ENCODE assay signal across 14 cellular contexts in the genomic region with DNA sequence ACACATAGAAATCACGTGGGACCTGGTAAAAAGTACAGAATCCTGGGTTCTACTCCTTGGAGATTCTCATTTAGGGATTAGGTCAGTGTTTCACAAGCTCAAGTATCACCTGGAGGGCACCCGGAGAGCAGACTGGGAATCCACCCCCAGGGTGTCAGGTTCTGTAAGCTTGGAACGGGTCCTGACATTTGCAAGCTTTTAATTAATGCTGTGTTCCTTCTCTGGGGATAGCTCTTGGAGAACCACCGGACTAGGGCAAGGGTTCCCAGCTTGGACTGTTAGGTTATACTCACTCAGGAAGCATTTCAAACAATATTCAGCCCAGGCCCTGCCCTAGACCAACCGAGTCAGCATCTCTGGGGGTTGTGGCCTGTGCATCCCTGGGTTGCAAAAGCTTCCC. TPM values are rescaled to one million over a fixed set of nuclear protein-coding genes. Genes with fewer than 3 reads are reported as not detected.
DNase-seq lines count a peak whose midpoint lies in the region; ATAC-seq and TF ChIP-seq lines count a peak whose summit lies in the region.
"Had no signal": no experiment of that assay in that cellular context is flagged by ENCODE, and none has a peak within 500 bp of the region (broad histone marks: within the 10 kb centered on the region; RNA-seq: fewer than 3 reads in every experiment).

No MANE protein-coding gene starts in this region.

- H3K4me1 ChIP-seq in Panc1 (ENCODE audit: control insufficient read depth, insufficient read depth, low read length) (peaks cover 33% of the 10 kb centered on the region), mucosa of descending colon (ENCODE audit: low read depth) (peaks cover 10% of the 10 kb centered on the region), subcutaneous abdominal adipose tissue (ENCODE audit: control insufficient read depth in 5 of 5, insufficient read depth in 5 of 5, low read length in 5 of 5) (peaks cover 4 to 24% (median 15%) of the 10 kb centered on the region in 5 donors)
- H3K4me1 ChIP-seq in naive thymus-derived CD4-positive, alpha-beta T cell (ENCODE audit: control insufficient read depth in 2 of 2, insufficient read depth in 2 of 2, low read length in 2 of 2) = no peaks in the 10 kb centered on the region

- POLR2A ChIA-PET in Panc1 (lab: Charles Lee) = no interaction called here
- POLR2A ChIA-PET in naive thymus-derived CD4-positive, alpha-beta T cell (lab: Charles Lee) = no interaction called here

- TF ChIP-seq CTCF in Panc1 (IDR thresholded peaks at IDR 0.05) (no peak), mucosa of descending colon (IDR thresholded peaks at IDR 0.05) (no peak)

- H3K27ac ChIP-seq in Panc1 (ENCODE audit: low read length) (peak overlapping the region; percentile 65), subcutaneous abdominal adipose tissue (ENCODE audit: low read depth, low read length) (peak overlapping the region; percentile 71)
- H3K27ac ChIP-seq in naive thymus-derived CD4-positive, alpha-beta T cell (ENCODE audit: low read depth, low read length) = no peak overlapping the region
- H3K27ac ChIP-seq: BLaER1 treated with 17β-estradiol and CSF1 and Interleukin-3, amounts not matched to agents 10 nM and 100 nM; GM23248 had no signal

- H3K36me3 ChIP-seq in Panc1 (ENCODE audit: control insufficient read depth, insufficient read depth, low read length) = no peaks in the 10 kb centered on the region; the same call in 1 of the 2 replicates
- no peaks in the 10 kb centered on the region for H3K36me3 ChIP-seq in mucosa of descending colon (ENCODE audit: low read depth)
- peaks cover 21 to 42% (median 30%) of the 10 kb centered on the region in 5 donors for H3K36me3 ChIP-seq in subcutaneous abdominal adipose tissue (ENCODE audit: control insufficient read depth in 5 of 5, insufficient read depth in 5 of 5, low read length in 5 of 5)
- H3K36me3 ChIP-seq in naive thymus-derived CD4-positive, alpha-beta T cell (ENCODE audit: control insufficient read depth in 2 of 3, insufficient read depth in 3 of 3, low read length in 3 of 3) = no peaks in the 10 kb centered on the region

- H3K9ac ChIP-seq in subcutaneous abdominal adipose tissue (ENCODE audit: low read length in 5 of 5) = no peak overlapping the region
- H3K9ac ChIP-seq: BLaER1 treated with 17β-estradiol and CSF1 and Interleukin-3, amounts not matched to agents 10 nM and 100 nM; GM23248 had no signal

- no peak for ATAC-seq in activated CD8-positive, alpha-beta memory T cell treated with anti-CD3 and anti-CD28 coated beads, Interleukin-2, amount 10 ng/mL, durations not matched to agents 7 days and 5 days
- 0 out of 2 replicates have a peak, but pooled peaks have one; percentile 5 for ATAC-seq in Panc1
- ATAC-seq in mucosa of descending colon = peak; percentile 7
- no peak for ATAC-seq in naive thymus-derived CD4-positive, alpha-beta T cell
- no peak for ATAC-seq in HG02623 (IDR thresholded peaks at IDR 0.05; ENCODE audit: unreplicated experiment)
- ATAC-seq: CD8-positive, alpha-beta T cell had no signal

- peak; percentile 49 for DNase-seq in activated CD8-positive, alpha-beta memory T cell treated with anti-CD3 and anti-CD28 coated beads for 24 hours
- no peak for DNase-seq in activated CD8-positive, alpha-beta memory T cell treated with anti-CD3 and anti-CD28 coated beads, Interleukin-2, amount 10 ng/mL, durations not matched to agents 7 days and 5 days
- DNase-seq in Panc1 (ENCODE audit: low read depth, low spot score) (no peak), mucosa of descending colon (no peak)
- no peak for DNase-seq in naive thymus-derived CD4-positive, alpha-beta T cell
- DNase-seq: Calu3; CD8-positive, alpha-beta T cell; GM23248; HCEC 1CT; IMR-90 had no signal

- CTCF ChIA-PET in activated CD8-positive, alpha-beta memory T cell treated with anti-CD3 and anti-CD28 coated beads, Interleukin-2, amount 10 ng/mL, durations not matched to agents 7 days and 5 days (lab: Charles Lee) = no interaction called here
- CTCF ChIA-PET in Panc1 (lab: Charles Lee) = no interaction called here
- CTCF ChIA-PET in naive thymus-derived CD4-positive, alpha-beta T cell (lab: Charles Lee) = no interaction called here

- H3K36me3 Mint-ChIP-seq in activated CD8-positive, alpha-beta memory T cell treated with anti-CD3 and anti-CD28 coated beads, Interleukin-2, amount 10 ng/mL, durations not matched to agents 7 days and 5 days = no peaks in the 10 kb centered on the region
- peaks cover 0 to 13% (median 3%) of the 10 kb centered on the region in 5 donors for H3K36me3 Mint-ChIP-seq in naive thymus-derived CD4-positive, alpha-beta T cell
- H3K36me3 Mint-ChIP-seq: CD8-positive, alpha-beta T cell had no signal

- in situ Hi-C loops in Panc1 (cut with HindIII; ENCODE audit: low pct_unique_long_range_greater_than_20kb, low sequenced_read_pairs) = no loop called here

- no TSS peak for BruUV-seq in Panc1 (replicated peaks; lab: Mats Ljungman, UMichigan)

- no peak overlapping the region for H3K27ac Mint-ChIP-seq in activated CD8-positive, alpha-beta memory T cell treated with anti-CD3 and anti-CD28 coated beads, Interleukin-2, amount 10 ng/mL, durations not matched to agents 7 days and 5 days
- H3K27ac Mint-ChIP-seq in naive thymus-derived CD4-positive, alpha-beta T cell = no peak overlapping the region
- H3K27ac Mint-ChIP-seq: B cell; CD8-positive, alpha-beta T cell had no signal

- no peaks in the 10 kb centered on the region for H3K4me1 Mint-ChIP-seq in activated CD8-positive, alpha-beta memory T cell treated with anti-CD3 and anti-CD28 coated beads, Interleukin-2, amount 10 ng/mL, durations not matched to agents 7 days and 5 days
- H3K4me1 Mint-ChIP-seq in naive thymus-derived CD4-positive, alpha-beta T cell = no peaks in the 10 kb centered on the region
- H3K4me1 Mint-ChIP-seq: B cell had no signal

- intact Hi-C loops in Panc1 (cut with micrococcal nuclease; ENCODE audit: unreplicated experiment) = no loop called here
- intact Hi-C loops in mucosa of descending colon (cut with DNase I, micrococcal nuclease) = no loop called here
- intact Hi-C loops in naive thymus-derived CD4-positive, alpha-beta T cell (cut with micrococcal nuclease) = no loop called here

- no peaks in the 10 kb centered on the region for H3K9me3 ChIP-seq in Panc1 (ENCODE audit: control insufficient read depth, insufficient read depth, low read depth, low read length)
- H3K9me3 ChIP-seq in mucosa of descending colon = no peaks in the 10 kb centered on the region
- H3K9me3 ChIP-seq in subcutaneous abdominal adipose tissue (ENCODE audit: control insufficient read depth in 5 of 5, low read length in 5 of 5) = no peaks in the 10 kb centered on the region
- H3K9me3 ChIP-seq in naive thymus-derived CD4-positive, alpha-beta T cell (ENCODE audit: control insufficient read depth in 2 of 3, low read length in 3 of 3) = no peaks in the 10 kb centered on the region

- H3K27me3 Mint-ChIP-seq in activated CD8-positive, alpha-beta memory T cell treated with anti-CD3 and anti-CD28 coated beads, Interleukin-2, amount 10 ng/mL, durations not matched to agents 7 days and 5 days = peaks cover 66% of the 10 kb centered on the region
- peaks cover 18 to 45% (median 26%) of the 10 kb centered on the region in 5 donors for H3K27me3 Mint-ChIP-seq in naive thymus-derived CD4-positive, alpha-beta T cell

- H3K4me3 ChIP-seq in Panc1 (ENCODE audit: low read depth in 2 of 2, low read length in 2 of 2) (no peak overlapping the region), mucosa of descending colon (no peak overlapping the region), subcutaneous abdominal adipose tissue (ENCODE audit: low read depth in 1 of 5, low read length in 5 of 5) (no peak overlapping the region)
- no peak overlapping the region for H3K4me3 ChIP-seq in naive thymus-derived CD4-positive, alpha-beta T cell (ENCODE audit: low read length)
- H3K4me3 ChIP-seq: BLaER1 treated with 17β-estradiol and CSF1 and Interleukin-3, amounts not matched to agents 10 nM and 100 nM; GM23248 had no signal

- no peaks in the 10 kb centered on the region for H3K27me3 ChIP-seq in Panc1 (ENCODE audit: control insufficient read depth, insufficient read depth, low read length)
- H3K27me3 ChIP-seq in subcutaneous abdominal adipose tissue (ENCODE audit: control insufficient read depth in 5 of 5, insufficient read depth in 4 of 5, low read length in 5 of 5) = no peaks in the 10 kb centered on the region
- H3K27me3 ChIP-seq in naive thymus-derived CD4-positive, alpha-beta T cell (ENCODE audit: control insufficient read depth in 2 of 2, insufficient read depth in 2 of 2, low read length in 2 of 2) = no peaks in the 10 kb centered on the region

- H3K4me3 Mint-ChIP-seq in activated CD8-positive, alpha-beta memory T cell treated with anti-CD3 and anti-CD28 coated beads, Interleukin-2, amount 10 ng/mL, durations not matched to agents 7 days and 5 days = no peak overlapping the region
- H3K4me3 Mint-ChIP-seq in naive thymus-derived CD4-positive, alpha-beta T cell = no peak overlapping the region
- H3K4me3 Mint-ChIP-seq: B cell; CD8-positive, alpha-beta T cell had no signal

- H3K9me3 Mint-ChIP-seq in activated CD8-positive, alpha-beta memory T cell treated with anti-CD3 and anti-CD28 coated beads, Interleukin-2, amount 10 ng/mL, durations not matched to agents 7 days and 5 days (ENCODE audit: low read depth) = no peaks in the 10 kb centered on the region
- H3K9me3 Mint-ChIP-seq in naive thymus-derived CD4-positive, alpha-beta T cell = peaks cover 0 to 4% (median 0%) of the 10 kb centered on the region in 11 donors
- H3K9me3 Mint-ChIP-seq: CD8-positive, alpha-beta T cell had no signal

RNA-seq across cellular contexts. Expression of gene TCF7L2, which starts 23.0 kb away (rescaled TPM):
- total RNA-seq in activated CD8-positive, alpha-beta memory T cell treated with anti-CD3 and anti-CD28 coated beads, Interleukin-2, amount 10 ng/mL, durations not matched to agents 7 days and 5 days = 1 to 10 TPM in 1 of 2 experiments, under 1 TPM in 1; 0.45 to 1.4 TPM
- total RNA-seq in Panc1 (2021; ENCODE audit: unreplicated experiment) = 45.2 TPM
- polyA plus RNA-seq in Panc1 (2012; ENCODE audit: insufficient read length) = 78.7 TPM
- 100 to 1,000 TPM in 2 of 3 donors, 10 to 100 TPM in 1; 99.6 to 182 (median 102) TPM for total RNA-seq in mucosa of descending colon
- 10 to 100 TPM in 1 of 5 experiments, 1 to 10 TPM in 3, under 1 TPM in 1; 0.39 to 31.4 (median 3.5) TPM for total RNA-seq in naive thymus-derived CD4-positive, alpha-beta T cell
- polyA plus RNA-seq in naive thymus-derived CD4-positive, alpha-beta T cell = 1 to 10 TPM; 1.7 to 3.1 TPM

Comparison
In these comparisons a context has a peak if more than half of its experiments do, and no peak if none do; other contexts are left out.
1. ATAC-seq: peak in Panc1 (single experiment) and mucosa of descending colon (single experiment); none in activated CD8-positive, alpha-beta memory T cell treated with anti-CD3 and anti-CD28 coated beads, Interleukin-2, amount 10 ng/mL, durations not matched to agents 7 days and 5 days (single experiment), naive thymus-derived CD4-positive, alpha-beta T cell (single experiment) and HG02623 (single experiment).